24 cellular contexts compared by ENCODE assay signal in genomic region chr13:98781905-98782304, GRCh38. TPM values are rescaled to one million over a fixed set of nuclear protein-coding genes. Genes with fewer than 3 reads are reported as not detected.
"Had no signal": no experiment of that assay in that cellular context is flagged by ENCODE, and none has a peak within 500 bp of the region (broad histone marks: within the 10 kb centered on the region; RNA-seq: fewer than 3 reads in every experiment).

No MANE protein-coding gene starts in this region.

- H3K27ac ChIP-seq: stomach, suprapubic skin, testis, thoracic aorta, thyroid gland, tibial artery, tibial nerve, transverse colon, upper lobe of left lung, upper lobe of right lung, uterus, vagina had no signal

- H3K27me3 ChIP-seq: stomach, testis, thyroid gland, tibial nerve, transverse colon, upper lobe of left lung, upper lobe of right lung, uterus, vagina had no signal

- H3K4me1 ChIP-seq: stomach, suprapubic skin, testis, thyroid gland, tibial artery, tibial nerve, transverse colon, upper lobe of left lung, upper lobe of right lung, uterus, vagina had no signal

- ATAC-seq: stimulated activated naive CD8-positive, alpha-beta T cell treated with anti-CD3 and anti-CD28 coated beads, Interleukin-15, amount 100 ng/mL, for 72 hours; stimulated activated naive CD8-positive, alpha-beta T cell treated with anti-CD3 and anti-CD28 coated beads, Interleukin-15, Interleukin-2, amounts not matched to agents 100 U/mL and 50 U/mL, for 24 hours had no signal

- H3K9me3 ChIP-seq: stomach, suprapubic skin, testis, thoracic aorta, thyroid gland, tibial artery, tibial nerve, transverse colon, upper lobe of left lung, upper lobe of right lung, uterus, vagina had no signal

- DNase-seq: stimulated activated CD4-positive, alpha-beta T cell treated with anti-CD3 and anti-CD28 coated beads, Interleukin-2, amount 100 ng/mL, for 48 hours; stimulated activated CD4-positive, alpha-beta T cell treated with anti-CD3 and anti-CD28 coated beads, Interleukin-4, amount 100 ng/mL, for 1 hour; stimulated activated CD4-positive, alpha-beta T cell treated with anti-CD3 and anti-CD28 coated beads, Interleukin-4, amount 100 ng/mL, for 24 hours; stimulated activated CD4-positive, alpha-beta T cell treated with anti-CD3 and anti-CD28 coated beads, Interleukin-4, amount 100 ng/mL, for 4 hours; stimulated activated CD8-positive, alpha-beta memory T cell treated with anti-CD3 and anti-CD28 coated beads, Interleukin-4, amount 100 ng/mL, for 48 hours; stimulated activated naive B cell treated with anti-CD40 and anti-IgM and Interleukin-4, amounts not matched to agents 10 μg/mL and 1 μg/mL and 100 μg/mL, for 72 hours; stimulated activated naive CD4-positive, alpha-beta T cell; stimulated activated naive CD4-positive, alpha-beta T cell treated with Interleukin-2 at 50 U/mL for 16 hours; stimulated activated naive CD8-positive, alpha-beta T cell treated with anti-CD3 and anti-CD28 coated beads, Interleukin-15, amount 100 ng/mL, for 72 hours; stimulated activated naive CD8-positive, alpha-beta T cell treated with anti-CD3 and anti-CD28 coated beads, Interleukin-15, Interleukin-2, amounts not matched to agents 100 U/mL and 50 U/mL, for 24 hours; stomach; substantia nigra; testis; thyroid gland; tibial artery; transverse colon; upper lobe of left lung; upper lobe of right lung; uterus had no signal

- H3K4me3 ChIP-seq: stomach, suprapubic skin, testis, thoracic aorta, thyroid gland, tibial artery, tibial nerve, transverse colon, upper lobe of left lung, upper lobe of right lung, uterus, vagina had no signal

- H3K36me3 ChIP-seq: stomach, suprapubic skin, thoracic aorta, thyroid gland, tibial artery, tibial nerve, transverse colon, upper lobe of left lung, upper lobe of right lung, uterus, vagina had no signal

RNA-seq across cellular contexts. Expression of gene SLC15A1, which starts 29.4 kb away (rescaled TPM):
- total RNA-seq: subcutaneous adipose tissue, thoracic aorta, tibial nerve, upper lobe of right lung had no signal
